ENCODE assay signal across 8 cellular contexts in genomic region chr12:38016606-38017005, GRCh38.
"Had no signal": no experiment of that assay in that cellular context is flagged by ENCODE, and none has a peak within 500 bp of the region (broad histone marks: within the 10 kb centered on the region; RNA-seq: fewer than 3 reads in every experiment).

No MANE protein-coding gene starts in this region.

- H3K9ac ChIP-seq: KMS-11 had no signal

- H3K4me2 ChIP-seq: GM23338, KMS-11 had no signal

- ATAC-seq: GM23338 had no signal

- FAIRE-seq: H1, H54, HTR-8/SVneo had no signal

- H3K27ac ChIP-seq: KMS-11 had no signal

- H2AFZ ChIP-seq: GM23338 had no signal

- DNase-seq: H9, HCEC 1CT, KBM-7 had no signal

- H3K4me3 ChIP-seq: GM23338 had no signal
